ENCODE assay signal across 8 cellular contexts in the genomic region with DNA sequence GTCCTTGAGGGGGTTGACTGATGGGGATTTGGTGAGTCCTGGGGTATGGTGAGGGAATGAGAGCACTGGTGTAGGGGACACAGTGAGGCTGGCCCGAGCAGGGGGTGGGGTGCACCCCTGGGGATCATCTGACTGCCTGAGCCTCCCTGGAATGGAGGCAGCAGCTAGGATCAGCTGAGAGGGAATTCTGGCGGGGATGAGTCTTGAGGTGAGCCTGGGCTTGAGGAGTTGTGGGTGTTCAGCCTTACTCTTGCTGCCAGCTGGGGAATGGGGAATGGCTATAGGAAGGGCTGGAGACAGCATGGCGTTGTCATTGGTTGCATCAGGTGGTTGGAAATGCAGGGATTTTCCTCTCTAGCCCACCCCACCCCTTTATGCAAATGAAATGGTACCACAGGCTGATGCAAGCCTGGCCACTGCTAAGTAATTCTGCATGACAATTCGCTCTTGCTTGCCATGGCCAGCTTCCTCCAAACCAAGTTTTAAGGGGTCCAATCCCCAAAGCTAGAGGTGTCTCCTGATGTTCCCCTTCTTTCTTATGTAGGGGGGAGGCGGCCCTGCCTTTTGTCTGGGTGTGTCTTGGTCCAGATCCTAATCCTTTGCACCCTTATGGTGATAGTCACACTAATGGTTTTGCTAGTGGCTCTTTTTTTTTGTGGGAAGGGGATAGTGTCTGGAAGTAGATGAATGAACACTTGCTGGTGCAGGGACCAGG. TPM values are rescaled to one million over a fixed set of nuclear protein-coding genes. Genes with fewer than 3 reads are reported as not detected.
DNase-seq lines count a peak whose midpoint lies in the region; ATAC-seq and TF ChIP-seq lines count a peak whose summit lies in the region.

No MANE protein-coding gene starts in this region.

- H3K9me3 ChIP-seq in HAP-1, result no peaks in the 10 kb centered on the region

- in situ Hi-C loops in HAP-1 (cut with MboI; ENCODE audit: low sequenced_read_pairs), result no loop called here

- H3K4me3 ChIP-seq in HAP-1, result no peak overlapping the region

- H3K27ac ChIP-seq in foreskin keratinocyte, result no peak overlapping the region

- H3K27me3 ChIP-seq in HAP-1 (ENCODE audit: low read depth) (no peaks in the 10 kb centered on the region), foreskin keratinocyte (no peaks in the 10 kb centered on the region)

- peak; percentile 31 for ATAC-seq in foreskin keratinocyte

- no peak for TF ChIP-seq CTCF in foreskin keratinocyte (conservative IDR thresholded peaks at IDR 0.05)

- peaks cover 71% of the 10 kb centered on the region for H3K36me3 ChIP-seq in HAP-1 (replicated peaks)

- DNase-seq in ELF-1 (ENCODE audit: low read depth, low spot score) (peak; percentile 78), HAP-1 (ENCODE audit: low spot score in 2 of 2) (peak; percentile 79 to 83), UCSD-AML1 (lab: John Stamatoyannopoulos, UW; ENCODE audit: unreplicated experiment) (peak; percentile 60), foreskin keratinocyte (peak; percentile 52 to 76), NCI-H2196 (lab: John Stamatoyannopoulos, UW; ENCODE audit: unreplicated experiment) (no peak), NOMO-1 (lab: John Stamatoyannopoulos, UW; ENCODE audit: unreplicated experiment in 2 of 2) (no peak), NCI-H524 (lab: John Stamatoyannopoulos, UW) (no peak)
- peak; percentile 69 for DNase-seq in stimulated activated CD8-positive, alpha-beta memory T cell treated with anti-CD3 and anti-CD28 coated beads, Interleukin-4, amount 100 ng/mL, for 48 hours

- peaks cover 46% of the 10 kb centered on the region for H3K4me1 ChIP-seq in HAP-1
- H3K4me1 ChIP-seq in foreskin keratinocyte, result peaks cover 29% of the 10 kb centered on the region

RNA-seq across cellular contexts. Expression of a gene that starts 7.5 kb away (rescaled TPM):
- total RNA-seq in foreskin keratinocyte, result 106 and 116 TPM in 2 replicates
- 58.7 and 62.8 TPM in 2 replicates for polyA plus RNA-seq in foreskin keratinocyte

RNA-seq across cellular contexts. Expression of a gene that starts 18.1 kb away (rescaled TPM):
- total RNA-seq in foreskin keratinocyte, result 16.8 and 18.0 TPM in 2 replicates
- polyA plus RNA-seq in foreskin keratinocyte, result 18.3 and 23.3 TPM in 2 replicates

RNA-seq across cellular contexts. Expression of a gene that starts 45.6 kb away (rescaled TPM):
- total RNA-seq in foreskin keratinocyte, result 80.2 and 99.4 TPM in 2 replicates
- polyA plus RNA-seq in foreskin keratinocyte, result 64.8 and 85.1 TPM in 2 replicates

RNA-seq across cellular contexts. Expression of a gene that starts 51.9 kb away (rescaled TPM):
- 13.8 and 15.4 TPM in 2 replicates for total RNA-seq in foreskin keratinocyte
- 13.9 and 14.7 TPM in 2 replicates for polyA plus RNA-seq in foreskin keratinocyte

Comparison
In these comparisons a context has a peak if more than half of its experiments do, and no peak if none do; other contexts are left out.
1. DNase-seq: peak in ELF-1 (single experiment), HAP-1 (2 of 2), UCSD-AML1 (single experiment), foreskin keratinocyte (2 of 2) and stimulated activated CD8-positive, alpha-beta memory T cell treated with anti-CD3 and anti-CD28 coated beads, Interleukin-4, amount 100 ng/mL, for 48 hours (single experiment); none in NCI-H2196 (single experiment), NOMO-1 (0 of 2) and NCI-H524 (0 of 2).